22 cellular contexts compared by ENCODE assay signal in genomic region chr13:81770868-81771505, GRCh38.
"Had no signal": no experiment of that assay in that cellular context is flagged by ENCODE, and none has a peak within 500 bp of the region (broad histone marks: within the 10 kb centered on the region; RNA-seq: fewer than 3 reads in every experiment).

No MANE protein-coding gene starts in this region.

- H3K9me3 ChIP-seq: heart left ventricle, spleen, upper lobe of left lung had no signal

- H3K36me3 ChIP-seq: colonic mucosa, heart left ventricle, spleen, upper lobe of left lung had no signal

- ATAC-seq: activated T-cell treated with anti-CD3 and anti-CD28 coated beads, Interleukin-2, amount 50 U/mL, for 4 hours; heart left ventricle; left ventricle myocardium superior; natural killer cell treated with Interleukin-12 subunit alpha and Interleukin-12 subunit beta and Interleukin-15 and Interleukin-18, amount 100 ng/mL, for 72 hours; stimulated activated naive CD8-positive, alpha-beta T cell treated with anti-CD3 and anti-CD28 coated beads, Interleukin-15, Interleukin-2, amounts not matched to agents 100 U/mL and 50 U/mL, for 24 hours had no signal

- H3K79me2 ChIP-seq: parathyroid adenoma had no signal

- H3K4me3 ChIP-seq: colonic mucosa, heart left ventricle, spleen, upper lobe of left lung had no signal

- H3K27me3 ChIP-seq: colonic mucosa, heart left ventricle, spleen, upper lobe of left lung had no signal

- H3K27ac ChIP-seq: colonic mucosa, epithelial cell of prostate, heart left ventricle, parathyroid adenoma, spleen, upper lobe of left lung had no signal

- H3K9ac ChIP-seq: parathyroid adenoma had no signal

- H3K4me1 ChIP-seq: colonic mucosa, heart left ventricle, parathyroid adenoma, spleen, upper lobe of left lung had no signal

- FAIRE-seq: bronchial epithelial cell had no signal

- DNase-seq: activated CD4-positive, alpha-beta T cell treated with anti-CD3 and anti-CD28 coated beads for 4 hours; activated CD4-positive, alpha-beta T cell treated with anti-CD3 and anti-CD28 coated beads, Interleukin-2, amount 50 U/mL, for 48 hours; activated CD4-positive, CD25-positive, alpha-beta regulatory T cell; activated CD8-positive, alpha-beta memory T cell treated with anti-CD3 and anti-CD28 coated beads, Interleukin-2, amount 50 U/mL, for 48 hours; activated naive CD4-positive, alpha-beta T cell treated with anti-CD3 and anti-CD28 coated beads for 36 hours; activated naive CD8-positive, alpha-beta T cell treated with anti-CD3 and anti-CD28 coated beads, Interleukin-2, amount 10 ng/mL, durations not matched to agents 7 days and 5 days; activated T-cell treated with anti-CD3 and anti-CD28 coated beads, Interleukin-2, amount 50 U/mL, for 4 hours; amygdala; colonic mucosa; heart left ventricle; left ventricle myocardium superior; mammary epithelial cell; midbrain; spleen; stimulated activated CD4-positive, alpha-beta T cell treated with anti-CD3 and anti-CD28 coated beads, Interleukin-4, amount 100 ng/mL, for 4 hours; stimulated activated naive CD8-positive, alpha-beta T cell treated with anti-CD3 and anti-CD28 coated beads, Interleukin-15, Interleukin-2, amounts not matched to agents 100 U/mL and 50 U/mL, for 24 hours; T-helper 9 cell; upper lobe of left lung had no signal
